Comparison of ENCODE assay signal across 8 cellular contexts in the genomic region with DNA sequence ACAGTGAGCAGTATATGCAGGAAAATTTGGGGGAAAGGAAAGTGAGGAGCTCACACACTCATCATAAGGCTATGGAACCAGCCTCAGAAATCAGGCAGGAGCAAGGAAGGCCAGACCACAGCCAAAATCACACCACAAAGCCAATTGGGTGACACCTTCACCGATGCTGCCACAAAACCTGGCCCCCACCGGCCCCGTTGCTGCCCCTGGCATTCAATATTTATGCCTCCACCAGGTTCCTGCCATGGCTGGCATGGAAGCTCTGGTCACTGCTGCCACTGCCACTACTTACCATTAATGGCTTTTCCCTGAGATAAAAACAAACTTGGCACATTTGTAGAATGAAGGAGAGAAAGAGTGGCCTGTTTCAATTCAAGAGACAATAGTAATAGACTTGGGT.
"Had no signal": no experiment of that assay in that cellular context is flagged by ENCODE, and none has a peak within 500 bp of the region (broad histone marks: within the 10 kb centered on the region; RNA-seq: fewer than 3 reads in every experiment).

No MANE protein-coding gene starts in this region.

- H3K4me3 Mint-ChIP-seq: GM23338, HFFc6, IgD-negative memory B cell had no signal

- H3K4me2 ChIP-seq: GM23338 had no signal

- H3K9me3 ChIP-seq: HAP-1 had no signal

- ATAC-seq: GM23338, HCT116, HepG2 had no signal

- H3K4me3 ChIP-seq: GM23338, HAP-1 had no signal

- H2AFZ ChIP-seq: GM23338 had no signal

- H3K27me3 Mint-ChIP-seq: IgD-negative memory B cell had no signal

- H3K4me1 ChIP-seq: HAP-1 had no signal

- H3K27ac ChIP-seq: HL-60 had no signal

- H3K27ac Mint-ChIP-seq: GM23338, HFFc6, IgD-negative memory B cell had no signal

- H3K4me1 Mint-ChIP-seq: GM23338, IgD-negative memory B cell had no signal

- H3K9me3 Mint-ChIP-seq: GM23338, IgD-negative memory B cell had no signal

- DNase-seq: H7, HFFc6 had no signal
